ENCODE assay signal across 15 cellular contexts in the genomic region with DNA sequence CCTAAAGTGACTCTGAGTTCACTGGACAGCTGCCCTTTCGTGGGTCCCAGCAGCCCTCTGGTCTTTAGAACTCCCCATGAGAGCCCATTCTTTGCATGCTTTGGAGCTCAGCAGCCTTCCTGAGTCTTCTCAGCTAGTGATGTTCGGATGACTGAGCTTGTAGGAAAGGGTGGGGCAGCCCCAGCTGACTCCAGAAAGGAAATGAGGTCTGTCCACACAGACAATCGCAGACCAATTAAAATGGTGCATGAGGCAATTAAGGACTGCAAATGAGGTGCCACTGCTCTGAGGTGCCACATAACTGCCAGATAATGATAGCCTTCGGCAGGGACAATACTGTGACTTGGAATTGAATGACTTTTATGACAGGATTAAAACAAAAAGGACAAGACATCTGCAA. TPM values are rescaled to one million over a fixed set of nuclear protein-coding genes. Genes with fewer than 3 reads are reported as not detected.
DNase-seq lines count a peak whose midpoint lies in the region; ATAC-seq and TF ChIP-seq lines count a peak whose summit lies in the region.
"Had no signal": no experiment of that assay in that cellular context is flagged by ENCODE, and none has a peak within 500 bp of the region (broad histone marks: within the 10 kb centered on the region; RNA-seq: fewer than 3 reads in every experiment).

No MANE protein-coding gene starts in this region.

- no peaks in the 10 kb centered on the region for H3K79me2 ChIP-seq in mesendoderm (ENCODE audit: control insufficient read depth, insufficient read depth, low read length)

- no peaks in the 10 kb centered on the region for H4K20me1 ChIP-seq in BLaER1 treated with 17β-estradiol and CSF1 and Interleukin-3, amounts not matched to agents 10 nM and 100 nM

- H3K27ac ChIP-seq in BLaER1 treated with 17β-estradiol and CSF1 and Interleukin-3, amounts not matched to agents 10 nM and 100 nM = no peak overlapping the region
- no peak overlapping the region for H3K27ac ChIP-seq in mesendoderm (ENCODE audit: low read depth, low read length)
- H3K27ac ChIP-seq in thyroid gland = no peak overlapping the region
- no peak overlapping the region for H3K27ac ChIP-seq in suprapubic skin

- no peak overlapping the region for H2BK15ac ChIP-seq in mesendoderm (replicated peaks; ENCODE audit: low read depth)

- H3K56ac ChIP-seq in mesendoderm (ENCODE audit: low read length) = no peak overlapping the region

- H4K8ac ChIP-seq in mesendoderm (ENCODE audit: low read depth, low read length) = no peak overlapping the region

- TF ChIP-seq CTCF in thyroid gland (IDR thresholded peaks at IDR 0.05) (no peak), suprapubic skin (IDR thresholded peaks at IDR 0.05) (no peak)

- no peak for ATAC-seq in HG02840 (IDR thresholded peaks at IDR 0.05; ENCODE audit: low FRiP score, unreplicated experiment)

- H3K79me1 ChIP-seq in mesendoderm (ENCODE audit: low read length) = no peaks in the 10 kb centered on the region

- no peak overlapping the region for H3K4me3 ChIP-seq in BLaER1 treated with 17β-estradiol and CSF1 and Interleukin-3, amounts not matched to agents 10 nM and 100 nM
- H3K4me3 ChIP-seq in mesendoderm (ENCODE audit: low read length) (no peak overlapping the region), thyroid gland (replicated peaks in 1 of 3) (no peak overlapping the region), suprapubic skin (no peak overlapping the region)

- H2BK120ac ChIP-seq in mesendoderm (ENCODE audit: low read depth, low read length) = no peak overlapping the region

- H3K36me3 ChIP-seq in BLaER1 treated with 17β-estradiol and CSF1 and Interleukin-3, amounts not matched to agents 10 nM and 100 nM = no peaks in the 10 kb centered on the region
- no peaks in the 10 kb centered on the region for H3K36me3 ChIP-seq in mesendoderm (ENCODE audit: control insufficient read depth, insufficient read depth, low read length)
- H3K36me3 ChIP-seq in thyroid gland = no peaks in the 10 kb centered on the region
- no peaks in the 10 kb centered on the region for H3K36me3 ChIP-seq in suprapubic skin

- intact Hi-C loops in thyroid gland (cut with DNase I) = no loop called here

- no peak overlapping the region for H2BK5ac ChIP-seq in mesendoderm (ENCODE audit: low read length)

- TF ChIP-seq POLR2A in thyroid gland (IDR thresholded peaks at IDR 0.05) = no peak
- TF ChIP-seq POLR2A in suprapubic skin (IDR thresholded peaks at IDR 0.05) = no peak

- H3K23ac ChIP-seq in mesendoderm (ENCODE audit: low read length) = no peak overlapping the region

- H3K9me3 ChIP-seq in BLaER1 treated with 17β-estradiol and CSF1 and Interleukin-3, amounts not matched to agents 10 nM and 100 nM (replicated peaks in 1 of 11) = no peaks in the 10 kb centered on the region
- no peaks in the 10 kb centered on the region for H3K9me3 ChIP-seq in thyroid gland
- H3K9me3 ChIP-seq in suprapubic skin = no peaks in the 10 kb centered on the region

- DNase-seq in NCI-H1105 (lab: John Stamatoyannopoulos, UW) = peak; percentile 54
- peak; percentile 38 for DNase-seq in amniotic epithelial cell (ENCODE audit: low read depth)
- peak; percentile 85 for DNase-seq in mesendoderm
- no peak for DNase-seq in thyroid gland
- DNase-seq in suprapubic skin (ENCODE audit: low spot score in 2 of 2) = no peak
- no peak for DNase-seq in activated naive CD4-positive, alpha-beta T cell treated with Interleukin-2 at 50 U/mL for 16 hours
- DNase-seq: anterior cingulate cortex; hippocampal formation; NCI-H1048; stimulated activated CD4-positive, alpha-beta T cell treated with anti-CD3 and anti-CD28 coated beads, Interleukin-1b, Interleukin-23, amount 100 ng/mL, for 48 hours had no signal

- H3K9ac ChIP-seq in BLaER1 treated with 17β-estradiol and CSF1 and Interleukin-3, amounts not matched to agents 10 nM and 100 nM = 0 out of 22 replicates have a peak overlapping the region, but pooled peaks of 1 of the 11 experiments have one; percentile 25
- no peak overlapping the region for H3K9ac ChIP-seq in mesendoderm (ENCODE audit: low read length)

- no CpG with 5 or more reads among the region's 4 CpGs for WGBS in mesendoderm (ENCODE audit: extremely low coverage, insufficient coverage, low lambda C conversion rate)
- WGBS in thyroid gland, 2 donors = 41 to 61% methylated on average over 4 of the region's 4 CpGs
- 60% methylated on average over 4 of the region's 4 CpGs for WGBS in suprapubic skin

- peaks cover 16 to 36% (median 28%) of the 10 kb centered on the region in 10 experiments for H3K4me1 ChIP-seq in BLaER1 treated with 17β-estradiol and CSF1 and Interleukin-3, amounts not matched to agents 10 nM and 100 nM
- H3K4me1 ChIP-seq in mesendoderm (ENCODE audit: control insufficient read depth, low read depth, low read length) = no peaks in the 10 kb centered on the region
- H3K4me1 ChIP-seq in thyroid gland = no peaks in the 10 kb centered on the region
- H3K4me1 ChIP-seq in suprapubic skin = no peaks in the 10 kb centered on the region

- no peak overlapping the region for H2AK5ac ChIP-seq in mesendoderm (ENCODE audit: low read length)

- peak overlapping the region; percentile 41 to 68 (median 54); a peak in 21 of 22 replicates for H3K4me2 ChIP-seq in BLaER1 treated with 17β-estradiol and CSF1 and Interleukin-3, amounts not matched to agents 10 nM and 100 nM
- H3K4me2 ChIP-seq in mesendoderm (ENCODE audit: low read length) = no peak overlapping the region

- H3K27me3 ChIP-seq in BLaER1 treated with 17β-estradiol and CSF1 and Interleukin-3, amounts not matched to agents 10 nM and 100 nM = no peaks in the 10 kb centered on the region
- H3K27me3 ChIP-seq in mesendoderm (ENCODE audit: insufficient read depth, low read length, poor library complexity) (no peaks in the 10 kb centered on the region), thyroid gland (no peaks in the 10 kb centered on the region), suprapubic skin (no peaks in the 10 kb centered on the region)

- H4K5ac ChIP-seq in mesendoderm (ENCODE audit: low read length) = no peak overlapping the region

- no peak for TF ChIP-seq EP300 in suprapubic skin (IDR thresholded peaks at IDR 0.05)

- no peak overlapping the region for H3K18ac ChIP-seq in mesendoderm (ENCODE audit: low read length)

- H3K4ac ChIP-seq in mesendoderm (ENCODE audit: low read depth, low read length) = no peak overlapping the region

RNA-seq across cellular contexts. Expression of gene TOMM5, which starts 25.4 kb away (rescaled TPM):
- polyA plus RNA-seq in mesendoderm (2013, experiment 1 of 2) = 311 TPM
- polyA plus RNA-seq in mesendoderm (2013, experiment 2 of 2) = 314 TPM
- 100 to 1,000 TPM in 2 of 4 donors, 10 to 100 TPM in 2; 56.7 to 110 (median 85.0) TPM for total RNA-seq in thyroid gland
- total RNA-seq in suprapubic skin = 10 to 100 TPM; 44.3 to 82.1 (median 76.0) TPM

RNA-seq across cellular contexts. Expression of gene FRMPD1, which starts 32.9 kb away (rescaled TPM):
- polyA plus RNA-seq in mesendoderm (2013, experiment 1 of 2) = 0.03 TPM
- polyA plus RNA-seq in mesendoderm (2013, experiment 2 of 2) = 0.07 TPM
- under 1 TPM in 3 of 4 donors, not detected in 1; 0.13 to 0.49 (median 0.22) TPM for total RNA-seq in thyroid gland
- 10 to 100 TPM in 3 of 4 donors, 1 to 10 TPM in 1; 7.9 to 15.4 (median 11.2) TPM for total RNA-seq in suprapubic skin
- total RNA-seq: HT-29, lung microvascular endothelial cell had no signal
- polyA plus RNA-seq: CD14-positive monocyte had no signal

RNA-seq across cellular contexts. Expression of gene FBXO10, which starts 41.7 kb away (rescaled TPM):
- polyA plus RNA-seq in mesendoderm (2013, experiment 1 of 2) = 5.3 TPM
- polyA plus RNA-seq in mesendoderm (2013, experiment 2 of 2) = 5.3 TPM
- total RNA-seq in thyroid gland (10 to 100 TPM in 2 of 4 donors, 1 to 10 TPM in 2; 6.6 to 17.5 (median 12.2) TPM), suprapubic skin (1 to 10 TPM; 2.7 to 4.7 (median 3.2) TPM)

Comparison
In these comparisons a context has a peak if more than half of its experiments do, and no peak if none do; other contexts are left out.
1. DNase-seq: peak in NCI-H1105 (single experiment), amniotic epithelial cell (single experiment) and mesendoderm (single experiment); none in thyroid gland (0 of 2), suprapubic skin (0 of 2) and activated naive CD4-positive, alpha-beta T cell treated with Interleukin-2 at 50 U/mL for 16 hours (single experiment).
2. RNA of gene FRMPD1, which starts 32.9 kb away (total RNA-seq): 7.9 to 15.4 TPM in suprapubic skin; 0.13 to 0.49 TPM in thyroid gland; every median in the first group is over 4 times any median in the second.